ENCODE assay signal across 19 cellular contexts in genomic region chr1:22064751-22065402, GRCh38. TPM values are rescaled to one million over a fixed set of nuclear protein-coding genes. Genes with fewer than 3 reads are reported as not detected.
A peak's percentile ranks its signal among the peaks of the same experiment; 100 is the strongest.
DNase-seq lines count a peak whose midpoint lies in the region; ATAC-seq and TF ChIP-seq lines count a peak whose summit lies in the region.
"Had no signal": no experiment of that assay in that cellular context is flagged by ENCODE, and none has a peak within 500 bp of the region (broad histone marks: within the 10 kb centered on the region; RNA-seq: fewer than 3 reads in every experiment).

No MANE protein-coding gene starts in this region.

- CTCF ChIA-PET in activated naive CD4-positive, alpha-beta T cell treated with anti-CD3 and anti-CD28 coated beads, Interleukin-2, amount 10 ng/mL, durations not matched to agents 7 days and 5 days (lab: Charles Lee), result no interaction called here
- CTCF ChIA-PET in WTC11 (lab: Charles Lee), result interaction anchor here (3.2 kb wide), 1 partner anchor 42 kb away, joined by 12 read pairs; no protein-coding TSS in a partner anchor

- ATAC-seq in activated naive CD4-positive, alpha-beta T cell treated with anti-CD3 and anti-CD28 coated beads, Interleukin-2, amount 50 U/mL, for 72 hours, result no peak
- no peak for ATAC-seq in WTC11
- ATAC-seq in stimulated activated memory B cell treated with anti-CD40 and anti-IgM and Interleukin-4, amounts not matched to agents 10 μg/mL and 1 μg/mL and 100 μg/mL, for 72 hours, result no peak
- ATAC-seq in HG03354 (IDR thresholded peaks at IDR 0.05; ENCODE audit: poor library complexity, severe bottlenecking, unreplicated experiment), result no peak
- ATAC-seq in HG03432 (IDR thresholded peaks at IDR 0.05; ENCODE audit: unreplicated experiment), result no peak
- ATAC-seq: activated CD4-positive, CD25-positive, alpha-beta regulatory T cell treated with anti-CD3 and anti-CD28 coated beads, Interleukin-2, amount 50 U/mL, for 24 hours; left lobe of liver; mucosa of descending colon; Right ventricle myocardium inferior had no signal

- H3K4me3 ChIP-seq in fibroblast of mammary gland (ENCODE audit: control insufficient read depth, low read depth, low read length), result no peak overlapping the region
- H3K4me3 ChIP-seq: mucosa of descending colon had no signal

- no peak for DNase-seq in activated naive CD4-positive, alpha-beta T cell treated with anti-CD3 and anti-CD28 coated beads, Interleukin-2, amount 50 U/mL, for 72 hours (ENCODE audit: low spot score in 2 of 2)
- no peak for DNase-seq in activated naive CD4-positive, alpha-beta T cell treated with anti-CD3 and anti-CD28 coated beads, Interleukin-2, amount 10 ng/mL, durations not matched to agents 7 days and 5 days
- DNase-seq in WTC11 (ENCODE audit: low spot score) (no peak), fibroblast of mammary gland (ENCODE audit: low read depth) (peak; percentile 28), OCI-M1 (lab: John Stamatoyannopoulos, UW) (no peak)
- DNase-seq: activated CD8-positive, alpha-beta memory T cell treated with anti-CD3 and anti-CD28 coated beads, Interleukin-2, amount 50 U/mL, for 48 hours; amniotic stem cell; caudate nucleus; foreskin melanocyte; MM.1S; mucosa of descending colon; NCI-H1694 treated with DMSO at 0.1 percent for 48 hours; stimulated activated CD4-positive, alpha-beta T cell treated with anti-CD3 and anti-CD28 coated beads, Interleukin-4, amount 100 ng/mL, for 24 hours had no signal

- no peak overlapping the region for H3K4me3 Mint-ChIP-seq in activated naive CD4-positive, alpha-beta T cell treated with anti-CD3 and anti-CD28 coated beads, Interleukin-2, amount 10 ng/mL, durations not matched to agents 7 days and 5 days
- no peak overlapping the region for H3K4me3 Mint-ChIP-seq in WTC11
- no peak overlapping the region for H3K4me3 Mint-ChIP-seq in stimulated activated memory B cell treated with anti-CD40 and anti-IgM and Interleukin-4, amounts not matched to agents 10 μg/mL and 1 μg/mL and 100 μg/mL, for 72 hours

- no peaks in the 10 kb centered on the region for H3K27me3 Mint-ChIP-seq in activated naive CD4-positive, alpha-beta T cell treated with anti-CD3 and anti-CD28 coated beads, Interleukin-2, amount 10 ng/mL, durations not matched to agents 7 days and 5 days
- no peaks in the 10 kb centered on the region for H3K27me3 Mint-ChIP-seq in WTC11 (ENCODE audit: low read depth)
- H3K27me3 Mint-ChIP-seq in stimulated activated memory B cell treated with anti-CD40 and anti-IgM and Interleukin-4, amounts not matched to agents 10 μg/mL and 1 μg/mL and 100 μg/mL, for 72 hours, result no peaks in the 10 kb centered on the region

- TF ChIP-seq CTCF in WTC11 (IDR thresholded peaks at IDR 0.05), result no peak
- TF ChIP-seq CTCF in fibroblast of mammary gland (conservative IDR thresholded peaks at IDR 0.05; ENCODE audit: control insufficient read depth, insufficient read depth, low read depth, low read length), result no peak

- peak overlapping the region; percentile 35 to 73 for H3K27ac Mint-ChIP-seq in activated naive CD4-positive, alpha-beta T cell treated with anti-CD3 and anti-CD28 coated beads, Interleukin-2, amount 50 U/mL, for 72 hours
- no peak overlapping the region for H3K27ac Mint-ChIP-seq in activated naive CD4-positive, alpha-beta T cell treated with anti-CD3 and anti-CD28 coated beads, Interleukin-2, amount 10 ng/mL, durations not matched to agents 7 days and 5 days
- H3K27ac Mint-ChIP-seq in WTC11, result peak overlapping the region; percentile 47; the same call in 1 of the 2 replicates
- peak overlapping the region; percentile 19 for H3K27ac Mint-ChIP-seq in stimulated activated memory B cell treated with anti-CD40 and anti-IgM and Interleukin-4, amounts not matched to agents 10 μg/mL and 1 μg/mL and 100 μg/mL, for 72 hours

- H3K36me3 Mint-ChIP-seq in activated naive CD4-positive, alpha-beta T cell treated with anti-CD3 and anti-CD28 coated beads, Interleukin-2, amount 50 U/mL, for 72 hours, result peaks cover 7 to 50% of the 10 kb centered on the region in 2 donors
- peaks cover 63% of the 10 kb centered on the region for H3K36me3 Mint-ChIP-seq in activated naive CD4-positive, alpha-beta T cell treated with anti-CD3 and anti-CD28 coated beads, Interleukin-2, amount 10 ng/mL, durations not matched to agents 7 days and 5 days
- H3K36me3 Mint-ChIP-seq in WTC11, result peaks cover 10% of the 10 kb centered on the region
- H3K36me3 Mint-ChIP-seq in stimulated activated memory B cell treated with anti-CD40 and anti-IgM and Interleukin-4, amounts not matched to agents 10 μg/mL and 1 μg/mL and 100 μg/mL, for 72 hours, result peaks cover 53% of the 10 kb centered on the region

- peaks cover 0 to 8% of the 10 kb centered on the region in 2 donors for H3K9me3 Mint-ChIP-seq in activated naive CD4-positive, alpha-beta T cell treated with anti-CD3 and anti-CD28 coated beads, Interleukin-2, amount 50 U/mL, for 72 hours
- no peaks in the 10 kb centered on the region for H3K9me3 Mint-ChIP-seq in activated naive CD4-positive, alpha-beta T cell treated with anti-CD3 and anti-CD28 coated beads, Interleukin-2, amount 10 ng/mL, durations not matched to agents 7 days and 5 days
- H3K9me3 Mint-ChIP-seq in WTC11, result peaks cover 2% of the 10 kb centered on the region; the same call in 1 of the 2 replicates
- H3K9me3 Mint-ChIP-seq in stimulated activated memory B cell treated with anti-CD40 and anti-IgM and Interleukin-4, amounts not matched to agents 10 μg/mL and 1 μg/mL and 100 μg/mL, for 72 hours, result peaks cover 4% of the 10 kb centered on the region

- H3K4me1 Mint-ChIP-seq in activated naive CD4-positive, alpha-beta T cell treated with anti-CD3 and anti-CD28 coated beads, Interleukin-2, amount 10 ng/mL, durations not matched to agents 7 days and 5 days, result peaks cover 79% of the 10 kb centered on the region
- H3K4me1 Mint-ChIP-seq in WTC11, result peaks cover 51% of the 10 kb centered on the region
- peaks cover 93% of the 10 kb centered on the region for H3K4me1 Mint-ChIP-seq in stimulated activated memory B cell treated with anti-CD40 and anti-IgM and Interleukin-4, amounts not matched to agents 10 μg/mL and 1 μg/mL and 100 μg/mL, for 72 hours

- POLR2A ChIA-PET in WTC11 (lab: Charles Lee), result no interaction called here

TF ChIP-seq in WTC11, 78 proteins besides CTCF, POLR2A, EP300 and RAD21:
- TF ChIP-seq ATF6 (CRISPR knock-in tag; IDR thresholded peaks at IDR 0.05) (no peak), HMGXB4 (CRISPR knock-in tag; IDR thresholded peaks at IDR 0.05) (no peak)

RNA-seq across cellular contexts. Expression of gene CDC42, which starts 12.4 kb away (rescaled TPM):
- total RNA-seq in activated naive CD4-positive, alpha-beta T cell treated with anti-CD3 and anti-CD28 coated beads, Interleukin-2, amount 50 U/mL, for 72 hours, result 100 to 1,000 TPM; 266 to 331 TPM
- total RNA-seq in WTC11 (2021), result 169 to 182 TPM (median 171 TPM) in 3 replicates
